Comparison of ENCODE assay signal across 31 cellular contexts in genomic region chr1:60657926-60658325, GRCh38.
DNase-seq lines count a peak whose midpoint lies in the region; ATAC-seq and TF ChIP-seq lines count a peak whose summit lies in the region.
"Had no signal": no experiment of that assay in that cellular context is flagged by ENCODE, and none has a peak within 500 bp of the region (broad histone marks: within the 10 kb centered on the region; RNA-seq: fewer than 3 reads in every experiment).

No MANE protein-coding gene starts in this region.

- no peaks in the 10 kb centered on the region for H3K27me3 Mint-ChIP-seq in GM23338 (ENCODE audit: insufficient read depth, low read depth, poor library complexity)
- H3K27me3 Mint-ChIP-seq: activated naive CD4-positive, alpha-beta T cell treated with anti-CD3 and anti-CD28 coated beads, Interleukin-2, amount 50 U/mL, for 24 hours; dendritic cell treated with granulocyte-macrophage colony-stimulating factor and Interleukin-4, amounts not matched to agents 40 ng/mL and 50 ng/mL, for 4 days; naive B cell; progenitor cell of endocrine pancreas; stimulated activated naive CD8-positive, alpha-beta T cell treated with anti-CD3 and anti-CD28 coated beads, Interleukin-15, amount 100 ng/mL, for 72 hours had no signal

- DNase-seq in GM23338 (ENCODE audit: low spot score) (no peak), NCI-H1694 treated with DMSO at 0.1 percent for 48 hours (lab: John Stamatoyannopoulos, UW) (peak; percentile 70), NCI-H69 (lab: John Stamatoyannopoulos, UW) (peak; percentile 81), pons (ENCODE audit: low spot score) (peak; percentile 72), NCI-H524 (lab: John Stamatoyannopoulos, UW) (no peak), LoVo (ENCODE audit: low spot score) (no peak)
- DNase-seq: activated CD4-positive, alpha-beta T cell treated with anti-CD3 and anti-CD28 coated beads, Interleukin-2, amount 50 U/mL, for 48 hours; activated CD8-positive, alpha-beta memory T cell treated with anti-CD3 and anti-CD28 coated beads, Interleukin-2, amount 50 U/mL, for 48 hours; amniotic stem cell; DND-41; erythroblast; HCEC 1CT; islet precursor cell; left ventricle myocardium superior; naive B cell; NCI-H2081 treated with DMSO at 0.1 percent for 48 hours; NCI-H524 treated with DMSO at 0.1 percent for 48 hours; Right ventricle myocardium superior; stimulated activated CD8-positive, alpha-beta memory T cell treated with anti-CD3 and anti-CD28 coated beads, Interleukin-4, amount 100 ng/mL, for 48 hours; stimulated activated naive CD8-positive, alpha-beta T cell treated with anti-CD3 and anti-CD28 coated beads, Interleukin-15, amount 100 ng/mL, for 72 hours; T-helper 2 cell; thyroid gland had no signal

- no peaks in the 10 kb centered on the region for H3K36me3 Mint-ChIP-seq in GM23338 (ENCODE audit: low read depth)
- H3K36me3 Mint-ChIP-seq: activated naive CD4-positive, alpha-beta T cell treated with anti-CD3 and anti-CD28 coated beads, Interleukin-2, amount 50 U/mL, for 24 hours; naive B cell had no signal

- 0 out of 2 replicates have a peak overlapping the region, but pooled peaks have one; percentile 28 for H2AFZ ChIP-seq in GM23338

- no peak overlapping the region for H3K4me2 ChIP-seq in GM23338

- H3K4me3 Mint-ChIP-seq in GM23338, result no peak overlapping the region
- H3K4me3 Mint-ChIP-seq: activated naive CD4-positive, alpha-beta T cell treated with anti-CD3 and anti-CD28 coated beads, Interleukin-2, amount 50 U/mL, for 24 hours; brain; dendritic cell treated with granulocyte-macrophage colony-stimulating factor and Interleukin-4, amounts not matched to agents 40 ng/mL and 50 ng/mL, for 4 days; naive B cell; stimulated activated naive CD8-positive, alpha-beta T cell treated with anti-CD3 and anti-CD28 coated beads, Interleukin-15, amount 100 ng/mL, for 72 hours had no signal

- H3K9me3 Mint-ChIP-seq in GM23338, result no peaks in the 10 kb centered on the region

- TF ChIP-seq CTCF in GM23338 (conservative IDR thresholded peaks at IDR 0.05; ENCODE audit: low read depth in 2 of 2), result no peak

- no peaks in the 10 kb centered on the region for H3K27me3 ChIP-seq in GM23338 (ENCODE audit: insufficient read depth)
- H3K27me3 ChIP-seq: BLaER1 treated with 17β-estradiol and CSF1 and Interleukin-3, amounts not matched to agents 10 nM and 100 nM; thyroid gland had no signal

- no peaks in the 10 kb centered on the region for H3K36me3 ChIP-seq in GM23338 (ENCODE audit: insufficient read depth)
- H3K36me3 ChIP-seq: BLaER1 treated with 17β-estradiol and CSF1 and Interleukin-3, amounts not matched to agents 10 nM and 100 nM; thyroid gland had no signal

- no peaks in the 10 kb centered on the region for H4K20me1 ChIP-seq in GM23338 (replicated peaks; ENCODE audit: insufficient read depth)
- H4K20me1 ChIP-seq: BLaER1 treated with 17β-estradiol and CSF1 and Interleukin-3, amounts not matched to agents 10 nM and 100 nM had no signal

- no peak overlapping the region for H3K4me3 ChIP-seq in GM23338
- H3K4me3 ChIP-seq: BLaER1 treated with 17β-estradiol and CSF1 and Interleukin-3, amounts not matched to agents 10 nM and 100 nM; thyroid gland had no signal

- H3K4me1 Mint-ChIP-seq in GM23338, result no peaks in the 10 kb centered on the region
- H3K4me1 Mint-ChIP-seq: activated naive CD4-positive, alpha-beta T cell treated with anti-CD3 and anti-CD28 coated beads, Interleukin-2, amount 50 U/mL, for 24 hours; naive B cell; stimulated activated naive CD8-positive, alpha-beta T cell treated with anti-CD3 and anti-CD28 coated beads, Interleukin-15, amount 100 ng/mL, for 72 hours had no signal

- ATAC-seq in GM23338, result no peak
- no peak for ATAC-seq in GM18867 (IDR thresholded peaks at IDR 0.05; ENCODE audit: unreplicated experiment)
- ATAC-seq: left ventricle myocardium superior; Panc1; sciatic nerve; SK-N-SH treated with all-trans-retinoic acid at 6 μM for 48 hours; stimulated activated naive CD8-positive, alpha-beta T cell treated with anti-CD3 and anti-CD28 coated beads, Interleukin-15, amount 100 ng/mL, for 72 hours had no signal

- H3F3A ChIP-seq in GM23338 (replicated peaks; ENCODE audit: low read depth), result no peaks in the 10 kb centered on the region

- no peaks in the 10 kb centered on the region for H3K79me2 ChIP-seq in GM23338 (replicated peaks; ENCODE audit: insufficient read depth)

- H3K27ac Mint-ChIP-seq in GM23338, result no peak overlapping the region
- H3K27ac Mint-ChIP-seq: activated naive CD4-positive, alpha-beta T cell treated with anti-CD3 and anti-CD28 coated beads, Interleukin-2, amount 50 U/mL, for 24 hours; dendritic cell treated with granulocyte-macrophage colony-stimulating factor and Interleukin-4, amounts not matched to agents 40 ng/mL and 50 ng/mL, for 4 days; naive B cell; progenitor cell of endocrine pancreas; stimulated activated naive CD8-positive, alpha-beta T cell treated with anti-CD3 and anti-CD28 coated beads, Interleukin-15, amount 100 ng/mL, for 72 hours had no signal

- no peaks in the 10 kb centered on the region for H3K4me1 ChIP-seq in GM23338 (ENCODE audit: insufficient read depth)
- H3K4me1 ChIP-seq: thyroid gland had no signal

- H3K27ac ChIP-seq in GM23338 (ENCODE audit: low read depth), result no peak overlapping the region
- H3K27ac ChIP-seq: BLaER1 treated with 17β-estradiol and CSF1 and Interleukin-3, amounts not matched to agents 10 nM and 100 nM; thyroid gland had no signal

- H3K9me2 ChIP-seq in GM23338 (ENCODE audit: insufficient read depth), result no peaks in the 10 kb centered on the region; the same call in 1 of the 2 replicates

TF ChIP-seq in GM23338, 12 proteins besides CTCF, POLR2A, EP300 and RAD21:
- TF ChIP-seq ETS1 (IDR thresholded peaks at IDR 0.05) (no peak), EZH2 (IDR thresholded peaks at IDR 0.05; ENCODE audit: low read depth, unreplicated experiment) (no peak), ZNF331 (CRISPR knock-in tag; IDR thresholded peaks at IDR 0.05; ENCODE audit: low read depth) (no peak), ZNF114 (CRISPR knock-in tag; IDR thresholded peaks at IDR 0.05) (no peak), POLR2AphosphoS5 (IDR thresholded peaks at IDR 0.05; ENCODE audit: low read depth) (no peak), STAT1 (IDR thresholded peaks at IDR 0.05; ENCODE audit: unreplicated experiment) (no peak), JUNB (IDR thresholded peaks at IDR 0.05; ENCODE audit: unreplicated experiment) (no peak)

Comparison
In these comparisons a context has a peak if more than half of its experiments do, and no peak if none do; other contexts are left out.
1. DNase-seq: peak in NCI-H1694 treated with DMSO at 0.1 percent for 48 hours (single experiment), NCI-H69 (single experiment) and pons (single experiment); none in GM23338 (single experiment), NCI-H524 (0 of 2) and LoVo (single experiment).